ENCODE assay signal across 1 cellular context in the genomic region with DNA sequence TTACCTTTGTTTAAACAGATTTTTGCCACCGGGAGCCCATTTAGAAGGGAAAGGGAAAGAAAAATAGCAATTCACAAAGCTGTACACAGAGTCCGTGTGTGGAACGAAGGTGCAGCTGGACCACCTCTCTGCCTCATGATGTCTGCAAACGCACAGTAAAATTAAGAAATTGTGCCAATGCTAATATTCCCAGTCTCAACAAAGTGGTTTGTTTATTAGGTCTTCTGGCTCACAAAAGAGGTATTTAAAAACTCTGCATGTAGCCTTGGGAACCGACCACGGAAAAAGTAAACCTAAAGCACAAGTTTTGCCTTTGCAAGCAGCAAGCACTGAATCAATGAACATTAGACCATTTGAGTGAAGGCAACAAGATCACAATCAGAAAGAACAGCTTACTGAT.
A peak's percentile ranks its signal among the peaks of the same experiment; 100 is the strongest.
TF ChIP-seq lines count a peak whose summit lies in the region.

No MANE protein-coding gene starts in this region.

TF ChIP-seq in IMR-90, 13 proteins besides CTCF, POLR2A, EP300 and RAD21 (continued from another document):
- TF ChIP-seq USF2 (IDR thresholded peaks at IDR 0.05; ENCODE audit: low read depth, low read length) (no peak), SMC3 (IDR thresholded peaks at IDR 0.05; ENCODE audit: low read depth, low read length) (no peak), MXI1 (IDR thresholded peaks at IDR 0.05; ENCODE audit: borderline replicate concordance, low read depth, low read length) (no peak), NFE2L2 (IDR thresholded peaks at IDR 0.05; ENCODE audit: low read depth, low read length) (peak; percentile 27; the same call in 1 of the 2 replicates), CEBPB (IDR thresholded peaks at IDR 0.05; ENCODE audit: low read depth, low read length) (peak; percentile 43; the same call in 1 of the 2 replicates), RCOR1 (IDR thresholded peaks at IDR 0.05; ENCODE audit: insufficient replicate concordance, low read length) (no peak), MAZ (IDR thresholded peaks at IDR 0.05; ENCODE audit: borderline replicate concordance, low read depth, low read length) (no peak), BHLHE40 (IDR thresholded peaks at IDR 0.05; ENCODE audit: low read depth, low read length) (no peak), ELK1 (IDR thresholded peaks at IDR 0.05; ENCODE audit: borderline replicate concordance, low read depth, low read length) (no peak), RFX5 (IDR thresholded peaks at IDR 0.05; ENCODE audit: low read depth, low read length) (no peak)
